ENCODE assay signal across 9 cellular contexts in genomic region chr17:7922499-7923289, GRCh38. TPM values are rescaled to one million over a fixed set of nuclear protein-coding genes. Genes with fewer than 3 reads are reported as not detected.
DNase-seq lines count a peak whose midpoint lies in the region; ATAC-seq and TF ChIP-seq lines count a peak whose summit lies in the region.
"Had no signal": no experiment of that assay in that cellular context is flagged by ENCODE, and none has a peak within 500 bp of the region (broad histone marks: within the 10 kb centered on the region; RNA-seq: fewer than 3 reads in every experiment).

No MANE protein-coding gene starts in this region.

- H3K4me3 ChIP-seq in stomach smooth muscle (ENCODE audit: low read length in 2 of 2) (peak overlapping the region; percentile 56 to 80), HAP-1 (no peak overlapping the region)
- H3K4me3 ChIP-seq: K562 had no signal

- peak; percentile 72 for ATAC-seq in omental fat pad (ENCODE audit: low FRiP score)
- ATAC-seq: K562 had no signal

- H3K27ac ChIP-seq in stomach smooth muscle (ENCODE audit: low read length), result peak overlapping the region; percentile 49

- no peak for TF ChIP-seq CTCF in omental fat pad (IDR thresholded peaks at IDR 0.05)

- in situ Hi-C loops in HAP-1 (cut with MboI; ENCODE audit: low sequenced_read_pairs), result no loop called here

- no peaks in the 10 kb centered on the region for H3K27me3 Mint-ChIP-seq in activated naive CD4-positive, alpha-beta T cell treated with anti-CD3 and anti-CD28 coated beads, Interleukin-2, amount 10 ng/mL, durations not matched to agents 7 days and 5 days

- peak overlapping the region; percentile 53 to 80 for H3K9ac ChIP-seq in stomach smooth muscle (ENCODE audit: low read length in 2 of 2)

- peaks cover 14% of the 10 kb centered on the region for H3K4me1 Mint-ChIP-seq in activated naive CD4-positive, alpha-beta T cell treated with anti-CD3 and anti-CD28 coated beads, Interleukin-2, amount 10 ng/mL, durations not matched to agents 7 days and 5 days

- no peaks in the 10 kb centered on the region for H3K36me3 ChIP-seq in stomach smooth muscle (ENCODE audit: control insufficient read depth in 2 of 2, insufficient read depth in 2 of 2, low read length in 2 of 2)
- H3K36me3 ChIP-seq in HAP-1 (replicated peaks), result 0 out of 2 replicates have a peak, but pooled peaks cover 3% of the 10 kb centered on the region

- no peaks in the 10 kb centered on the region for H3K9me3 Mint-ChIP-seq in activated naive CD4-positive, alpha-beta T cell treated with anti-CD3 and anti-CD28 coated beads, Interleukin-2, amount 10 ng/mL, durations not matched to agents 7 days and 5 days

- CTCF ChIA-PET in activated naive CD4-positive, alpha-beta T cell treated with anti-CD3 and anti-CD28 coated beads, Interleukin-2, amount 10 ng/mL, durations not matched to agents 7 days and 5 days (lab: Charles Lee), result interaction anchor here (1.1 to 2.1 kb wide), 5 partner anchors 9 to 135 kb away, joined by 3 to 9 read pairs (median 3); partner anchors contain the start of genes CNTROB and TRAPPC1

- H3K27me3 ChIP-seq in stomach smooth muscle (ENCODE audit: control insufficient read depth in 1 of 2, insufficient read depth in 2 of 2, low read length in 2 of 2) (no peaks in the 10 kb centered on the region), HAP-1 (ENCODE audit: low read depth) (no peaks in the 10 kb centered on the region)

- H3K27ac Mint-ChIP-seq in activated naive CD4-positive, alpha-beta T cell treated with anti-CD3 and anti-CD28 coated beads, Interleukin-2, amount 10 ng/mL, durations not matched to agents 7 days and 5 days, result peak overlapping the region; percentile 84

- no peaks in the 10 kb centered on the region for H3K9me3 ChIP-seq in stomach smooth muscle (ENCODE audit: control insufficient read depth in 2 of 2, low read length in 2 of 2)
- H3K9me3 ChIP-seq in HAP-1, result no peaks in the 10 kb centered on the region

- peaks cover 12% of the 10 kb centered on the region for H3K4me1 ChIP-seq in stomach smooth muscle (ENCODE audit: control insufficient read depth, insufficient read depth, low read length)
- H3K4me1 ChIP-seq in HAP-1, result no peaks in the 10 kb centered on the region

- H3K4me3 Mint-ChIP-seq in activated naive CD4-positive, alpha-beta T cell treated with anti-CD3 and anti-CD28 coated beads, Interleukin-2, amount 10 ng/mL, durations not matched to agents 7 days and 5 days, result peak overlapping the region; percentile 71

- peak; percentile 82 for DNase-seq in DMS53 treated with DMSO at 0.1 percent for 48 hours (lab: John Stamatoyannopoulos, UW; ENCODE audit: unreplicated experiment)
- peak; percentile 32 for DNase-seq in NCI-H748 treated with DMSO at 0.1 percent for 48 hours (lab: John Stamatoyannopoulos, UW)
- peak; percentile 90 for DNase-seq in activated naive CD4-positive, alpha-beta T cell treated with anti-CD3 and anti-CD28 coated beads, Interleukin-2, amount 10 ng/mL, durations not matched to agents 7 days and 5 days
- peak; percentile 70 for DNase-seq in globus pallidus (ENCODE audit: low spot score)
- DNase-seq in omental fat pad (ENCODE audit: low spot score), result peak; percentile 66
- no peak for DNase-seq in NCI-H2227 (lab: John Stamatoyannopoulos, UW; ENCODE audit: unreplicated experiment)
- no peak for DNase-seq in HAP-1 (ENCODE audit: low spot score in 2 of 2)

- peaks cover 4% of the 10 kb centered on the region for H3K36me3 Mint-ChIP-seq in activated naive CD4-positive, alpha-beta T cell treated with anti-CD3 and anti-CD28 coated beads, Interleukin-2, amount 10 ng/mL, durations not matched to agents 7 days and 5 days

RNA-seq across cellular contexts. Expression of gene RNF227, which starts 6.6 kb away (rescaled TPM):
- 10 to 100 TPM in 2 of 4 donors, 1 to 10 TPM in 2; 4.1 to 19.1 (median 9.7) TPM for total RNA-seq in omental fat pad

RNA-seq across cellular contexts. Expression of gene KCNAB3, which starts 7.0 kb away (rescaled TPM):
- 1 to 10 TPM; 1.6 to 2.9 (median 2.6) TPM for total RNA-seq in omental fat pad

RNA-seq across cellular contexts. Expression of gene TRAPPC1, which starts 9.1 kb away (rescaled TPM):
- 10 to 100 TPM; 30.0 to 73.3 (median 48.3) TPM for total RNA-seq in omental fat pad

RNA-seq across cellular contexts. Expression of gene CNTROB, which starts 9.3 kb away (rescaled TPM):
- total RNA-seq in omental fat pad, result 10 to 100 TPM; 14.8 to 24.7 (median 19.8) TPM

RNA-seq across cellular contexts. Expression of gene CHD3, which starts 34.1 kb away (rescaled TPM):
- 10 to 100 TPM; 47.0 to 77.6 (median 57.3) TPM for total RNA-seq in omental fat pad

Comparison
In these comparisons a context has a peak if more than half of its experiments do, and no peak if none do; other contexts are left out.
1. DNase-seq: peak in DMS53 treated with DMSO at 0.1 percent for 48 hours (single experiment), NCI-H748 treated with DMSO at 0.1 percent for 48 hours (single experiment), activated naive CD4-positive, alpha-beta T cell treated with anti-CD3 and anti-CD28 coated beads, Interleukin-2, amount 10 ng/mL, durations not matched to agents 7 days and 5 days (single experiment), globus pallidus (single experiment) and omental fat pad (single experiment); none in NCI-H2227 (single experiment) and HAP-1 (0 of 2).